32 cellular contexts compared by ENCODE assay signal in genomic region chr3:161969867-161970266, GRCh38.
A peak's percentile ranks its signal among the peaks of the same experiment; 100 is the strongest.
DNase-seq lines count a peak whose midpoint lies in the region; ATAC-seq and TF ChIP-seq lines count a peak whose summit lies in the region.
"Had no signal": no experiment of that assay in that cellular context is flagged by ENCODE, and none has a peak within 500 bp of the region (broad histone marks: within the 10 kb centered on the region; RNA-seq: fewer than 3 reads in every experiment).

No MANE protein-coding gene starts in this region.

- DNase-seq in AG08396 (ENCODE audit: low spot score) (peak; percentile 3), GM23248 (peak; percentile 6), RWPE2 (ENCODE audit: low spot score) (no peak), fibroblast of mammary gland (ENCODE audit: low read depth) (peak; percentile 17), upper lobe of left lung (no peak)
- DNase-seq in stimulated activated naive CD8-positive, alpha-beta T cell treated with anti-CD3 and anti-CD28 coated beads, Interleukin-15, Interleukin-2, amounts not matched to agents 100 U/mL and 50 U/mL, for 24 hours = no peak
- no peak for DNase-seq in activated CD4-positive, alpha-beta T cell treated with anti-CD3 and anti-CD28 coated beads, Interleukin-2, amount 50 U/mL, for 1 hour
- DNase-seq: activated B cell treated with CpG ODN at 0.5 μM for 24 hours; activated CD8-positive, alpha-beta memory T cell treated with anti-CD3 and anti-CD28 coated beads, Interleukin-2, amount 10 ng/mL, durations not matched to agents 7 days and 5 days; activated gamma-delta T cell treated with Interleukin-2 at 50 U/mL for 16 hours; activated T-cell treated with anti-CD3 and anti-CD28 coated beads, Interleukin-2, amount 50 U/mL, for 4 hours; CD4-positive, alpha-beta T cell; central memory CD4-positive, alpha-beta T cell; esophagus squamous epithelium; hypothalamus; left colon; MV-4-11; NCI-H1436; NCI-H2081; NCI-H345; NCI-H774; nephron progenitor cell; retina; stimulated activated naive CD4-positive, alpha-beta T cell treated with Interleukin-2 at 50 U/mL for 16 hours; T-helper 1 cell; uterus had no signal

- no peaks in the 10 kb centered on the region for H3K36me3 ChIP-seq in GM23248 (ENCODE audit: low read depth)
- no peaks in the 10 kb centered on the region for H3K36me3 ChIP-seq in RWPE2 (ENCODE audit: low read depth)
- H3K36me3 ChIP-seq in upper lobe of left lung = no peaks in the 10 kb centered on the region
- H3K36me3 ChIP-seq: esophagus squamous epithelium, HAP-1, SJSA1, thoracic aorta, uterus had no signal

- TF ChIP-seq CTCF in RWPE2 (IDR thresholded peaks at IDR 0.05; ENCODE audit: poor library complexity, severe bottlenecking) = no peak
- no peak for TF ChIP-seq CTCF in fibroblast of mammary gland (conservative IDR thresholded peaks at IDR 0.05; ENCODE audit: control insufficient read depth, insufficient read depth, low read depth, low read length)
- no peak for TF ChIP-seq CTCF in upper lobe of left lung (IDR thresholded peaks at IDR 0.05)

- ATAC-seq in RWPE2 (ENCODE audit: low read depth) (peak; percentile 46; the same call in 2 of the 3 replicates), upper lobe of left lung (ENCODE audit: low FRiP score in 2 of 2) (no peak), GM18520 (IDR thresholded peaks at IDR 0.05; ENCODE audit: unreplicated experiment) (no peak)
- ATAC-seq in stimulated activated naive CD8-positive, alpha-beta T cell treated with anti-CD3 and anti-CD28 coated beads, Interleukin-15, Interleukin-2, amounts not matched to agents 100 U/mL and 50 U/mL, for 24 hours = no peak
- ATAC-seq: activated CD8-positive, alpha-beta memory T cell treated with anti-CD3 and anti-CD28 coated beads, Interleukin-2, amount 10 ng/mL, durations not matched to agents 7 days and 5 days; activated T-cell treated with anti-CD3 and anti-CD28 coated beads, Interleukin-2, amount 50 U/mL, for 4 hours; HepG2; left colon had no signal

- no peak for TF ChIP-seq EP300 in upper lobe of left lung (IDR thresholded peaks at IDR 0.05)

- H4K20me1 ChIP-seq in GM23248 (ENCODE audit: insufficient read depth) = no peaks in the 10 kb centered on the region

- no peak for TF ChIP-seq POLR2A in upper lobe of left lung (IDR thresholded peaks at IDR 0.05)

- H3K9ac ChIP-seq in GM23248 = no peak overlapping the region

- in situ Hi-C loops in GM23248 (cut with MboI) = no loop called here

- H3K27me3 ChIP-seq in GM23248 (replicated peaks; ENCODE audit: insufficient read depth) (no peaks in the 10 kb centered on the region), RWPE2 (ENCODE audit: insufficient read depth, poor library complexity, severe bottlenecking) (no peaks in the 10 kb centered on the region), upper lobe of left lung (no peaks in the 10 kb centered on the region)
- H3K27me3 ChIP-seq: esophagus squamous epithelium, SJSA1, uterus had no signal

- H3K27ac ChIP-seq in GM23248 = no peak overlapping the region
- H3K27ac ChIP-seq in RWPE2 (ENCODE audit: poor library complexity, severe bottlenecking) = no peak overlapping the region
- no peak overlapping the region for H3K27ac ChIP-seq in upper lobe of left lung
- H3K27ac ChIP-seq: esophagus squamous epithelium, SJSA1, thoracic aorta, uterus had no signal

- 81 to 82% methylated on average over 2 of the region's 2 CpGs for WGBS in GM23248 (ENCODE audit: low coverage in 1 of 2, low lambda C conversion rate in 2 of 2, missing lambda C conversion rate in 2 of 2), 2 experiments
- 52 to 65% methylated on average over 2 of the region's 2 CpGs for WGBS in upper lobe of left lung, 2 donors

- no peaks in the 10 kb centered on the region for H3K9me2 ChIP-seq in GM23248 (ENCODE audit: insufficient read depth)

- no peaks in the 10 kb centered on the region for H3K4me1 ChIP-seq in GM23248 (ENCODE audit: insufficient read depth)
- peaks cover 14% of the 10 kb centered on the region for H3K4me1 ChIP-seq in RWPE2 (ENCODE audit: insufficient read depth, poor library complexity, severe bottlenecking)
- no peaks in the 10 kb centered on the region for H3K4me1 ChIP-seq in upper lobe of left lung
- H3K4me1 ChIP-seq: esophagus squamous epithelium, HAP-1, SJSA1, uterus had no signal

- H3K9me3 ChIP-seq in GM23248 (ENCODE audit: low read depth) = no peaks in the 10 kb centered on the region
- no peaks in the 10 kb centered on the region for H3K9me3 ChIP-seq in RWPE2 (ENCODE audit: severe bottlenecking)
- H3K9me3 ChIP-seq in upper lobe of left lung = no peaks in the 10 kb centered on the region
- H3K9me3 ChIP-seq: esophagus squamous epithelium, HAP-1, SJSA1, thoracic aorta, uterus had no signal

- H2AFZ ChIP-seq in GM23248 = no peak overlapping the region

- no peak overlapping the region for H3K4me2 ChIP-seq in GM23248 (ENCODE audit: unreplicated experiment)
- H3K4me2 ChIP-seq: smooth muscle cell had no signal

- H3K4me3 ChIP-seq in GM23248 (no peak overlapping the region), RWPE2 (ENCODE audit: severe bottlenecking) (no peak overlapping the region), fibroblast of mammary gland (ENCODE audit: control insufficient read depth, low read depth, low read length) (no peak overlapping the region), upper lobe of left lung (no peak overlapping the region)
- H3K4me3 ChIP-seq: esophagus squamous epithelium, HAP-1, SJSA1, smooth muscle cell, thoracic aorta, uterus had no signal

- no peaks in the 10 kb centered on the region for H3K79me2 ChIP-seq in GM23248 (ENCODE audit: insufficient read depth)

- no peaks in the 10 kb centered on the region for H3F3A ChIP-seq in GM23248 (ENCODE audit: insufficient read depth)

Comparison
In these comparisons a context has a peak if more than half of its experiments do, and no peak if none do; other contexts are left out.
1. DNase-seq: peak in AG08396 (single experiment), GM23248 (single experiment) and fibroblast of mammary gland (single experiment); none in RWPE2 (single experiment), stimulated activated naive CD8-positive, alpha-beta T cell treated with anti-CD3 and anti-CD28 coated beads, Interleukin-15, Interleukin-2, amounts not matched to agents 100 U/mL and 50 U/mL, for 24 hours (single experiment), upper lobe of left lung (0 of 2) and activated CD4-positive, alpha-beta T cell treated with anti-CD3 and anti-CD28 coated beads, Interleukin-2, amount 50 U/mL, for 1 hour (single experiment).